11 cellular contexts compared by ENCODE assay signal in the genomic region with DNA sequence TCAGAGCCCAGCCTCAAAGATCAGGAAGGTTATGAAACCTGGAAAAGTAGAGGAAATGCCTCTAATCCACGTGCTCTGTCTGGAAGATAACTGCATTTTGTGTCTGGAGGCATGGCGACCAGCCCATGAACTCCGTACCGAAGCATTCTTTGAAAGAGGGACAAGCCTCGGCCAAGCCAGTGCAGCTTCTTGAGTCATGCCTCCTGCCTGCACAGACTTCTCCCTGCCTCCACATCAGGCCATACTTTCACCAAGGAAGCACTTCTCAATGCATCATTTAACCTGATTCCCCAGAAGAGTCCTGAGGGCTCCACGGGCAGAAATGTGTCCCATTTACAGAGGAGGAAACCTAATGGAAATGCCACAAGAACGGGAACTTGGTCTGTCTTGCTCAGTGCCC. TPM values are rescaled to one million over a fixed set of nuclear protein-coding genes. Genes with fewer than 3 reads are reported as not detected.
A peak's percentile ranks its signal among the peaks of the same experiment; 100 is the strongest.
DNase-seq lines count a peak whose midpoint lies in the region; ATAC-seq and TF ChIP-seq lines count a peak whose summit lies in the region.
"Had no signal": no experiment of that assay in that cellular context is flagged by ENCODE, and none has a peak within 500 bp of the region (broad histone marks: within the 10 kb centered on the region; RNA-seq: fewer than 3 reads in every experiment).

No MANE protein-coding gene starts in this region.

- H3K9ac ChIP-seq in PC-3 (ENCODE audit: low read length), result no peak overlapping the region

- DNase-seq in AG09309 (ENCODE audit: low read depth) (no peak), PC-3 (no peak), endothelial cell (ENCODE audit: low spot score) (no peak), neural crest cell (ENCODE audit: low read depth, low spot score) (no peak), GM20000 (ENCODE audit: low spot score) (no peak)
- no peak for DNase-seq in activated naive CD4-positive, alpha-beta T cell treated with anti-CD3 and anti-CD28 coated beads, Interleukin-2, amount 10 ng/mL, durations not matched to agents 7 days and 5 days
- DNase-seq: SHP77 treated with DMSO at 0.1 percent for 48 hours had no signal

- H3K4me3 ChIP-seq in AG09309 (ENCODE audit: control insufficient read depth, low read depth, low read length) (peak overlapping the region; percentile 92; the same call in 1 of the 2 replicates), PC-3 (ENCODE audit: low read length) (peak overlapping the region; percentile 98)

- H3K9me3 Mint-ChIP-seq in endothelial cell (ENCODE audit: unreplicated experiment), result no peaks in the 10 kb centered on the region
- H3K9me3 Mint-ChIP-seq in neural crest cell, result no peaks in the 10 kb centered on the region
- peaks cover 23% of the 10 kb centered on the region for H3K9me3 Mint-ChIP-seq in activated naive CD4-positive, alpha-beta T cell treated with anti-CD3 and anti-CD28 coated beads, Interleukin-2, amount 10 ng/mL, durations not matched to agents 7 days and 5 days

- TF ChIP-seq CTCF in AG09309 (IDR thresholded peaks at IDR 0.05; ENCODE audit: control insufficient read depth, insufficient read depth, low read depth, low read length, missing control alignments), result no peak
- TF ChIP-seq CTCF in PC-3 (conservative IDR thresholded peaks at IDR 0.05; ENCODE audit: low read depth, low read length), result no peak
- no peak for TF ChIP-seq CTCF in endothelial cell (IDR thresholded peaks at IDR 0.05; ENCODE audit: unreplicated experiment)
- no peak for TF ChIP-seq CTCF in neural crest cell (conservative IDR thresholded peaks at IDR 0.05)
- no peak for TF ChIP-seq CTCF in GM20000 (IDR thresholded peaks at IDR 0.05; ENCODE audit: extremely low read depth, missing control alignments)

- no peak for ATAC-seq in PC-3
- no peak for ATAC-seq in HG02571 (IDR thresholded peaks at IDR 0.05; ENCODE audit: unreplicated experiment)
- no peak for ATAC-seq in GM19463 (IDR thresholded peaks at IDR 0.05; ENCODE audit: unreplicated experiment)
- ATAC-seq: left colon had no signal

- no peaks in the 10 kb centered on the region for H3F3A ChIP-seq in PC-3 (ENCODE audit: low read length, unreplicated experiment)

- CTCF ChIA-PET in PC-3 (lab: Charles Lee), result interaction anchor here (0.6 kb wide), 1 partner anchor 126 kb away, joined by 3 read pairs; no protein-coding TSS in a partner anchor
- CTCF ChIA-PET in activated naive CD4-positive, alpha-beta T cell treated with anti-CD3 and anti-CD28 coated beads, Interleukin-2, amount 10 ng/mL, durations not matched to agents 7 days and 5 days (lab: Charles Lee), result no interaction called here

- peaks cover 86% of the 10 kb centered on the region for H3K79me2 ChIP-seq in PC-3 (ENCODE audit: low read length)

- H3K4me1 Mint-ChIP-seq in endothelial cell (ENCODE audit: unreplicated experiment) (peaks cover 39% of the 10 kb centered on the region), neural crest cell (peaks cover 37% of the 10 kb centered on the region)
- peaks cover 57% of the 10 kb centered on the region for H3K4me1 Mint-ChIP-seq in activated naive CD4-positive, alpha-beta T cell treated with anti-CD3 and anti-CD28 coated beads, Interleukin-2, amount 10 ng/mL, durations not matched to agents 7 days and 5 days

- H3K27ac ChIP-seq in PC-3 (ENCODE audit: low read length), result no peak overlapping the region

- peaks cover 65% of the 10 kb centered on the region for H4K20me1 ChIP-seq in PC-3 (ENCODE audit: low read length)

- H3K27me3 Mint-ChIP-seq in endothelial cell (ENCODE audit: unreplicated experiment) (peaks cover 23% of the 10 kb centered on the region), neural crest cell (ENCODE audit: low read depth) (peaks cover 6% of the 10 kb centered on the region)
- H3K27me3 Mint-ChIP-seq in activated naive CD4-positive, alpha-beta T cell treated with anti-CD3 and anti-CD28 coated beads, Interleukin-2, amount 10 ng/mL, durations not matched to agents 7 days and 5 days, result peaks cover 32% of the 10 kb centered on the region

- no peak overlapping the region for H2AFZ ChIP-seq in PC-3 (ENCODE audit: low read length)

- H3K4me1 ChIP-seq in PC-3 (ENCODE audit: insufficient read depth, low read length), result peaks cover 40% of the 10 kb centered on the region

- no TSS peak for BruUV-seq in PC-3 (replicated peaks; lab: Mats Ljungman, UMichigan)

- intact Hi-C loops in PC-3 (cut with micrococcal nuclease), result loop anchor here (5.0 to 10.0 kb wide), 2 partner anchors 132 to 219 kb away; partner anchors contain the start of gene EXD2

- no peaks in the 10 kb centered on the region for H3K9me3 ChIP-seq in PC-3 (ENCODE audit: low read length)

- H3K27me3 ChIP-seq in PC-3 (ENCODE audit: low read length), result no peaks in the 10 kb centered on the region

- H3K9me2 ChIP-seq in PC-3 (replicated peaks; ENCODE audit: low read length), result no peaks in the 10 kb centered on the region

- peak overlapping the region; percentile 94 for H3K27ac Mint-ChIP-seq in endothelial cell (ENCODE audit: unreplicated experiment)
- H3K27ac Mint-ChIP-seq in neural crest cell (ENCODE audit: unreplicated experiment), result no peak overlapping the region
- H3K27ac Mint-ChIP-seq in activated naive CD4-positive, alpha-beta T cell treated with anti-CD3 and anti-CD28 coated beads, Interleukin-2, amount 10 ng/mL, durations not matched to agents 7 days and 5 days, result no peak overlapping the region
- H3K27ac Mint-ChIP-seq: activated T-helper 2 cell treated with anti-CD3 and anti-CD28 coated beads, Interferon-gamma antibody, Interleukin-2, Interleukin-4, amounts not matched to agents 10 μg/mL and 5 μg/mL and 100 μg/mL, durations not matched to agents 14 hours and 24 hours and 36 hours had no signal

- H3K36me3 Mint-ChIP-seq in endothelial cell (ENCODE audit: low read depth, unreplicated experiment) (peaks cover 27% of the 10 kb centered on the region), neural crest cell (ENCODE audit: low read depth) (peaks cover 5% of the 10 kb centered on the region)
- H3K36me3 Mint-ChIP-seq in activated naive CD4-positive, alpha-beta T cell treated with anti-CD3 and anti-CD28 coated beads, Interleukin-2, amount 10 ng/mL, durations not matched to agents 7 days and 5 days, result peaks cover 57% of the 10 kb centered on the region

- peaks cover 54% of the 10 kb centered on the region for H3K36me3 ChIP-seq in PC-3 (ENCODE audit: low read depth, low read length)

- POLR2A ChIA-PET in PC-3 (lab: Charles Lee; ENCODE audit: unreplicated experiment), result interaction anchor here (0.5 to 0.6 kb wide), 5 partner anchors 22 to 157 kb away, joined by 3 to 7 read pairs (median 6); no protein-coding TSS in a partner anchor

- H3K4me2 ChIP-seq in PC-3 (ENCODE audit: low read length), result peak overlapping the region; percentile 90

- H3K4me3 Mint-ChIP-seq in endothelial cell (ENCODE audit: unreplicated experiment) (no peak overlapping the region), neural crest cell (peak overlapping the region; percentile 93)
- no peak overlapping the region for H3K4me3 Mint-ChIP-seq in activated naive CD4-positive, alpha-beta T cell treated with anti-CD3 and anti-CD28 coated beads, Interleukin-2, amount 10 ng/mL, durations not matched to agents 7 days and 5 days

RNA-seq across cellular contexts. Expression of gene ACTN1, which starts 3.4 kb away (rescaled TPM):
- 303 and 400 TPM in 2 replicates for total RNA-seq in PC-3 (2014; rRNA removed)
- total RNA-seq in endothelial cell (ENCODE audit: unreplicated experiment), result 130 TPM
- 73.9 and 77.1 TPM in 2 replicates for total RNA-seq in neural crest cell
